In the genomic region with DNA sequence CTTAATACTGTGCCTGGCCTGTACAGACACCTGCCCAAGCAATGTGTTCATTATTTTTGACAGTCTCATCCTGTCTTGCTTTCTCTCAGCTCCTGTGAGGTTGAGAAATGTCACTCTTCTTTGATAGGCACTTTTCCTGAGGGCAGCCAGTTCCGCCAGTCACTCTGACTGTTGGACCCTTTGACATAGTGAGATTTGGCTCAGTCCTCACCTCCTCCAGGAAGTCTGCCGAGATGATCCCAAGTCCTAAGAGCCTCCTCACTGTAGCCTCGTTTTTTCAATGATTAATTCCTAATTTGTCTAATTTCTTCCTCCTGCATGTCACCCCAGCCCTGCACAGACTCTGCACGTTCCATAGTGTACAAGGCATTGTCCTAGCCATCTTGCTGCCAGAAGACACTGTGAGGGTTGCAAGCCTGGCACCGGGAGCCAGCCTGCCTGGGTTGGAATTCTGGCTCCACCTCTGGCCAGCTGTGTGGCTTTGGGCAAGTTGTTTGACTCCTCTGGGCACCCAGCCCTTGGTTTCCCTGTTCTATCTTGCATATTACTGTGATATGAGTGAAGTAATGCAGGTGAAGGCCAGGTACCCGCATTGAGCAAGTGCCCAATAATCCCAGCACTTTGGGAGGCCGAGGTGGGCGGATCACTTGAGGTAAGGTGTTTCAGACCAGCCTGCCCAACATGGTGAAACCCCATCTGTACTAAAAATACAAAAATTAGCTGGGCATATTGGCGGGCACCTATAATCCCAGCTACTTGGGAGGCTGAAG, we compare ENCODE assay signal across 22 cellular contexts. TPM values are rescaled to one million over a fixed set of nuclear protein-coding genes. Genes with fewer than 3 reads are reported as not detected.
A peak's percentile ranks its signal among the peaks of the same experiment; 100 is the strongest.
DNase-seq lines count a peak whose midpoint lies in the region; ATAC-seq and TF ChIP-seq lines count a peak whose summit lies in the region.
"Had no signal": no experiment of that assay in that cellular context is flagged by ENCODE, and none has a peak within 500 bp of the region (broad histone marks: within the 10 kb centered on the region; RNA-seq: fewer than 3 reads in every experiment).

No MANE protein-coding gene starts in this region.

- intact Hi-C loops in right cardiac atrium (cut with DNase I), result loop anchor here in 3 of 4 donors (5.0 to 10.0 kb wide), 3 partner anchors 888 to 1010 kb away; no protein-coding TSS in a partner anchor

- no peak overlapping the region for H3K4me3 ChIP-seq in suprapubic skin
- no peak overlapping the region for H3K4me3 ChIP-seq in right cardiac atrium (ENCODE audit: low read length)
- H3K4me3 ChIP-seq in brain microvascular endothelial cell (ENCODE audit: low read depth, low read length), result no peak overlapping the region
- H3K4me3 ChIP-seq: GM12878 had no signal

- H3K4me1 Mint-ChIP-seq in T-helper 17 cell, result peaks cover 7% of the 10 kb centered on the region
- H3K4me1 Mint-ChIP-seq: CD4-positive, CD25-positive, alpha-beta regulatory T cell; CD8-positive, alpha-beta memory T cell had no signal

- ATAC-seq in T-helper 17 cell (no peak), right cardiac atrium (no peak)

- no peaks in the 10 kb centered on the region for H3K36me3 ChIP-seq in suprapubic skin
- no peaks in the 10 kb centered on the region for H3K36me3 ChIP-seq in brain microvascular endothelial cell (replicated peaks)
- H3K36me3 ChIP-seq: BE2C had no signal

- H3K27ac ChIP-seq in suprapubic skin (no peak overlapping the region), right cardiac atrium (ENCODE audit: low read length) (no peak overlapping the region), brain microvascular endothelial cell (no peak overlapping the region)

- in situ Hi-C loops in brain microvascular endothelial cell (cut with HindIII; ENCODE audit: low pct_ligation_motif_present, low sequenced_read_pairs), result no loop called here

- no peak overlapping the region for H3K4me3 Mint-ChIP-seq in T-helper 17 cell
- H3K4me3 Mint-ChIP-seq: CD4-positive, CD25-positive, alpha-beta regulatory T cell; CD8-positive, alpha-beta memory T cell; HFFc6 had no signal

- peak; percentile 47 for DNase-seq in activated effector memory CD4-positive, alpha-beta T cell treated with anti-CD3 and anti-CD28 coated beads, Interleukin-2, amount 50 U/mL, for 16 hours
- no peak for DNase-seq in activated effector memory CD4-positive, alpha-beta T cell treated with Interleukin-2 at 50 U/mL for 16 hours
- DNase-seq in T-helper 17 cell (no peak), islet precursor cell (peak; percentile 21), suprapubic skin (ENCODE audit: low spot score in 2 of 2) (peak; percentile 24 to 37), right cardiac atrium (no peak), brain microvascular endothelial cell (no peak), NCI-H1930 (lab: John Stamatoyannopoulos, UW) (no peak)
- DNase-seq: ACHN; BE2C; C1 segment of cervical spinal cord; CD4-positive, CD25-positive, alpha-beta regulatory T cell; CD8-positive, alpha-beta memory T cell; COR-L47; DMS 273 treated with DMSO at 0.1 percent for 48 hours; DMS53; DND-41; EL; GOT3; H7; HFFc6 had no signal

- TF ChIP-seq EP300 in suprapubic skin (IDR thresholded peaks at IDR 0.05), result no peak

- TF ChIP-seq POLR2A in suprapubic skin (IDR thresholded peaks at IDR 0.05), result no peak

- H3K36me3 Mint-ChIP-seq in T-helper 17 cell (ENCODE audit: low read depth), result peaks cover 2% of the 10 kb centered on the region
- H3K36me3 Mint-ChIP-seq: CD4-positive, CD25-positive, alpha-beta regulatory T cell had no signal

- H3K4me1 ChIP-seq in suprapubic skin (no peaks in the 10 kb centered on the region), right cardiac atrium (ENCODE audit: control insufficient read depth, insufficient read depth, low read length) (no peaks in the 10 kb centered on the region)
- H3K4me1 ChIP-seq: BE2C had no signal

- no peaks in the 10 kb centered on the region for H3K27me3 Mint-ChIP-seq in T-helper 17 cell

- H3K9me3 ChIP-seq in T-helper 17 cell (ENCODE audit: control insufficient read depth, low read length, poor library complexity, severe bottlenecking), result no peaks in the 10 kb centered on the region
- no peaks in the 10 kb centered on the region for H3K9me3 ChIP-seq in suprapubic skin
- H3K9me3 ChIP-seq in right cardiac atrium (ENCODE audit: control insufficient read depth, low read length), result no peaks in the 10 kb centered on the region
- H3K9me3 ChIP-seq: BE2C had no signal

- WGBS in suprapubic skin, result 69% methylated on average over 9 of the region's 9 CpGs
- WGBS in right cardiac atrium, result 84% methylated on average over 9 of the region's 9 CpGs

- TF ChIP-seq CTCF in suprapubic skin (IDR thresholded peaks at IDR 0.05) (no peak), brain microvascular endothelial cell (IDR thresholded peaks at IDR 0.05; ENCODE audit: low read depth, low read length, missing control alignments) (no peak)

- no peaks in the 10 kb centered on the region for H3K27me3 ChIP-seq in suprapubic skin
- no peaks in the 10 kb centered on the region for H3K27me3 ChIP-seq in right cardiac atrium (ENCODE audit: control insufficient read depth, insufficient read depth)
- H3K27me3 ChIP-seq in brain microvascular endothelial cell (replicated peaks), result no peaks in the 10 kb centered on the region
- H3K27me3 ChIP-seq: BE2C had no signal

- peak overlapping the region; percentile 24 for H3K27ac Mint-ChIP-seq in T-helper 17 cell
- H3K27ac Mint-ChIP-seq: HFFc6 had no signal

RNA-seq across cellular contexts. Expression of a gene that starts 24.3 kb away (rescaled TPM):
- total RNA-seq in T-helper 17 cell, result 1,000 to 10,000 TPM; 2,488 to 2,685 TPM
- total RNA-seq in suprapubic skin, result 1,000 to 10,000 TPM in 2 of 4 donors, 100 to 1,000 TPM in 2; 623 to 1,424 (median 1,017) TPM
- 1,000 to 10,000 TPM in 2 of 4 donors, 100 to 1,000 TPM in 2; 899 to 1,271 (median 999) TPM for total RNA-seq in right cardiac atrium
- polyA plus RNA-seq in right cardiac atrium, result 1,013 TPM

Comparison
In these comparisons a context has a peak if more than half of its experiments do, and no peak if none do; other contexts are left out.
1. DNase-seq: peak in activated effector memory CD4-positive, alpha-beta T cell treated with anti-CD3 and anti-CD28 coated beads, Interleukin-2, amount 50 U/mL, for 16 hours (single experiment), islet precursor cell (single experiment) and suprapubic skin (2 of 2); none in activated effector memory CD4-positive, alpha-beta T cell treated with Interleukin-2 at 50 U/mL for 16 hours (single experiment), T-helper 17 cell (0 of 3), right cardiac atrium (0 of 3), brain microvascular endothelial cell (single experiment) and NCI-H1930 (0 of 2).